Comparison of ENCODE assay signal across 8 cellular contexts in genomic region chr4:121696641-121697461, GRCh38. TPM values are rescaled to one million over a fixed set of nuclear protein-coding genes. Genes with fewer than 3 reads are reported as not detected.
DNase-seq lines count a peak whose midpoint lies in the region; ATAC-seq and TF ChIP-seq lines count a peak whose summit lies in the region.

TSS of gene ANXA5 (minus strand) at chr4:121696980. CDS start at chr4:121696589, 391 bp downstream.

- no peaks in the 10 kb centered on the region for H3K27me3 ChIP-seq in lower lobe of right lung (ENCODE audit: low read depth)

- H3K4me3 ChIP-seq in AG10803 (ENCODE audit: low read length) (peak within 1 kb of the TSS; percentile 90), lower lobe of right lung (peak within 1 kb of the TSS; percentile 98)

- peak within 1 kb of the TSS; percentile 99 for H3K27ac ChIP-seq in lower lobe of right lung

- H3K36me3 ChIP-seq in lower lobe of right lung = peaks cover 8% of the 10 kb centered on the region

- TF ChIP-seq CTCF in AG10803 (conservative IDR thresholded peaks at IDR 0.05; ENCODE audit: low read length) = peak; percentile 23; the same call in 1 of the 2 replicates
- no peak for TF ChIP-seq CTCF in lower lobe of right lung (IDR thresholded peaks at IDR 0.05)

- ATAC-seq in GM18873 (IDR thresholded peaks at IDR 0.05; ENCODE audit: low FRiP score, unreplicated experiment) (peak; percentile 70), HG03108 (IDR thresholded peaks at IDR 0.05; ENCODE audit: unreplicated experiment) (peak; percentile 93), lower lobe of right lung (peak; percentile 98 to 99)

- H3K9me3 ChIP-seq in lower lobe of right lung = no peaks in the 10 kb centered on the region

- intact Hi-C loops in lower lobe of right lung (cut with DNase I) = no loop called here

- peak; percentile 92 for DNase-seq in AG10803 (ENCODE audit: low read depth)
- DNase-seq in NCI-H748 (lab: John Stamatoyannopoulos, UW; ENCODE audit: unreplicated experiment) = peak; percentile 79
- peak; percentile 75 to 82 for DNase-seq in activated CD4-positive, alpha-beta T cell treated with anti-CD3 and anti-CD28 coated beads, Interleukin-2, amount 50 U/mL, for 48 hours
- DNase-seq in ecto neural progenitor cell (ENCODE audit: low spot score) = peak; percentile 89
- peak; percentile 94 for DNase-seq in lower lobe of right lung
- peak; percentile 27 to 45 (median 34) for DNase-seq in stimulated activated CD4-positive, alpha-beta T cell treated with anti-CD3 and anti-CD28 coated beads, TNF-alpha, amount 100 ng/mL, for 1 hour (ENCODE audit: low read depth in 3 of 3, low spot score in 1 of 3)

- H3K4me1 ChIP-seq in lower lobe of right lung = peaks cover 45% of the 10 kb centered on the region

RNA-seq across cellular contexts. Expression of gene ANXA5, which starts in this region (rescaled TPM):
- total RNA-seq in lower lobe of right lung = 426 TPM

Comparison
In these comparisons a context has a peak if more than half of its experiments do, and no peak if none do; other contexts are left out.
1. Peak in every context shown above with its lines: DNase-seq, ATAC-seq, H3K4me3 ChIP-seq and H3K27ac ChIP-seq.
2. DNase-seq: peak in every context shown above with its lines; median percentile 94 in lower lobe of right lung; 92 in AG10803; 89 in ecto neural progenitor cell; 79 in NCI-H748; 78 in activated CD4-positive, alpha-beta T cell treated with anti-CD3 and anti-CD28 coated beads, Interleukin-2, amount 50 U/mL, for 48 hours; 34 in stimulated activated CD4-positive, alpha-beta T cell treated with anti-CD3 and anti-CD28 coated beads, TNF-alpha, amount 100 ng/mL, for 1 hour.